ENCODE assay signal across 8 cellular contexts in genomic region chrX:49230500-49231232, GRCh38. TPM values are rescaled to one million over a fixed set of nuclear protein-coding genes. Genes with fewer than 3 reads are reported as not detected.
A peak's percentile ranks its signal among the peaks of the same experiment; 100 is the strongest.
DNase-seq lines count a peak whose midpoint lies in the region; ATAC-seq and TF ChIP-seq lines count a peak whose summit lies in the region.

No MANE protein-coding gene starts in this region.

- ATAC-seq in HG02973 (IDR thresholded peaks at IDR 0.05; ENCODE audit: unreplicated experiment): peak; percentile 66

- H2AFZ ChIP-seq in SU-DHL-6 (ENCODE audit: low read depth, low read length, severe bottlenecking): peak overlapping the region; percentile 26

- H3K9ac ChIP-seq in SU-DHL-6 (ENCODE audit: low read length): no peak overlapping the region
- H3K9ac ChIP-seq in adipocyte (ENCODE audit: low read length): no peak overlapping the region

- peaks cover 18 to 20% of the 10 kb centered on the region in 2 donors for H3K4me1 Mint-ChIP-seq in immature natural killer cell

- peak overlapping the region; percentile 31 for H3K4me2 ChIP-seq in SU-DHL-6 (ENCODE audit: low read depth, low read length, poor library complexity, severe bottlenecking)

- H3K9me3 ChIP-seq in SU-DHL-6 (ENCODE audit: insufficient read depth, low read length) (no peaks in the 10 kb centered on the region), adipocyte (ENCODE audit: control insufficient read depth, low read length) (no peaks in the 10 kb centered on the region)

- DNase-seq in GM13976 (ENCODE audit: low spot score): peak; percentile 84
- no peak for DNase-seq in adipocyte (ENCODE audit: low read depth)
- peak; percentile 28 to 33 (median 29) for DNase-seq in immature natural killer cell
- DNase-seq in stimulated activated CD4-positive, alpha-beta T cell treated with anti-CD3 and anti-CD28 coated beads, Interleukin-2, amount 100 ng/mL, for 24 hours: peak; percentile 62 to 74
- DNase-seq in cerebellar cortex (ENCODE audit: low spot score): no peak
- no peak for DNase-seq in SHP77 treated with DMSO at 0.1 percent for 48 hours (lab: John Stamatoyannopoulos, UW)

- H3K4me3 Mint-ChIP-seq in immature natural killer cell: peak overlapping the region; percentile 77 to 84 (median 82)

- H3K4me3 ChIP-seq in SU-DHL-6 (ENCODE audit: insufficient read depth, low read length, poor library complexity, severe bottlenecking) (no peak overlapping the region), adipocyte (ENCODE audit: low read length) (peak overlapping the region; percentile 12)

- peaks cover 0 to 4% (median under 1%) of the 10 kb centered on the region in 3 donors for H3K27me3 Mint-ChIP-seq in immature natural killer cell (ENCODE audit: low read depth in 3 of 3)

- no peaks in the 10 kb centered on the region for H3K9me3 Mint-ChIP-seq in immature natural killer cell

- peak; percentile 2 for TF ChIP-seq CTCF in GM13976 (IDR thresholded peaks at IDR 0.05; ENCODE audit: borderline replicate concordance, control extremely low read depth, extremely low read depth, insufficient read depth, missing control alignments)
- no peak for TF ChIP-seq CTCF in SU-DHL-6 (IDR thresholded peaks at IDR 0.05; ENCODE audit: insufficient read depth, low read length, poor library complexity, severe bottlenecking)

- H3K27me3 ChIP-seq in SU-DHL-6 (ENCODE audit: low read length): no peaks in the 10 kb centered on the region
- peaks cover 7% of the 10 kb centered on the region for H3K27me3 ChIP-seq in adipocyte (replicated peaks; ENCODE audit: control insufficient read depth, insufficient read depth, low read length)

- no peaks in the 10 kb centered on the region for H4K20me1 ChIP-seq in SU-DHL-6 (ENCODE audit: low read depth, low read length)

- H3K4me1 ChIP-seq in adipocyte (ENCODE audit: control insufficient read depth, insufficient read depth, low read length): no peaks in the 10 kb centered on the region

- no peak overlapping the region for H3K27ac ChIP-seq in SU-DHL-6 (ENCODE audit: low read depth, low read length)

- no peaks in the 10 kb centered on the region for H3F3A ChIP-seq in SU-DHL-6 (ENCODE audit: insufficient read depth)

- in situ Hi-C loops in GM13976 (cut with MboI; ENCODE audit: low sequenced_read_pairs, unreplicated experiment): no loop called here

- no peaks in the 10 kb centered on the region for H3K9me2 ChIP-seq in SU-DHL-6 (replicated peaks; ENCODE audit: insufficient read depth, low read length)

- no peaks in the 10 kb centered on the region for H3K36me3 Mint-ChIP-seq in immature natural killer cell

- H3K36me3 ChIP-seq in SU-DHL-6 (ENCODE audit: low read length) (no peaks in the 10 kb centered on the region), adipocyte (ENCODE audit: control insufficient read depth, insufficient read depth, low read length, severe bottlenecking) (no peaks in the 10 kb centered on the region)

- no peaks in the 10 kb centered on the region for H3K79me2 ChIP-seq in SU-DHL-6 (ENCODE audit: insufficient read depth, low read length)

- H3K27ac Mint-ChIP-seq in immature natural killer cell: peak overlapping the region; percentile 48 to 88 (median 81)

RNA-seq across cellular contexts. Expression of gene CACNA1F, which starts 2.5 kb away (rescaled TPM):
- polyA plus RNA-seq in immature natural killer cell: under 1 TPM in 1 of 3 donors, not detected in 2; 0.07 TPM

RNA-seq across cellular contexts. Expression of gene CCDC22, which starts 4.6 kb away (rescaled TPM):
- 10 to 100 TPM; 21.6 to 29.4 (median 27.0) TPM for polyA plus RNA-seq in immature natural killer cell

RNA-seq across cellular contexts. Expression of gene SYP, which starts 30.7 kb away (rescaled TPM):
- polyA plus RNA-seq in immature natural killer cell: under 1 TPM in 2 of 3 donors, not detected in 1; 0.29 to 0.43 TPM

RNA-seq across cellular contexts. Expression of gene FOXP3, which starts 33.8 kb away (rescaled TPM):
- under 1 TPM in 2 of 3 donors, not detected in 1; 0.08 to 0.13 TPM for polyA plus RNA-seq in immature natural killer cell

RNA-seq across cellular contexts. Expression of gene PPP1R3F, which starts 38.9 kb away (rescaled TPM):
- polyA plus RNA-seq in immature natural killer cell: 1 to 10 TPM; 1.9 to 3.4 (median 2.1) TPM

Comparison
In these comparisons a context has a peak if more than half of its experiments do, and no peak if none do; other contexts are left out.
1. DNase-seq: peak in GM13976 (single experiment), immature natural killer cell (3 of 3) and stimulated activated CD4-positive, alpha-beta T cell treated with anti-CD3 and anti-CD28 coated beads, Interleukin-2, amount 100 ng/mL, for 24 hours (2 of 2); none in adipocyte (single experiment), cerebellar cortex (single experiment) and SHP77 treated with DMSO at 0.1 percent for 48 hours (single experiment).